27 cellular contexts compared by ENCODE assay signal in genomic region chr9:89029788-89030187, GRCh38. TPM values are rescaled to one million over a fixed set of nuclear protein-coding genes. Genes with fewer than 3 reads are reported as not detected.
DNase-seq lines count a peak whose midpoint lies in the region; ATAC-seq, FAIRE-seq and TF ChIP-seq lines count a peak whose summit lies in the region.
"Had no signal": no experiment of that assay in that cellular context is flagged by ENCODE, and none has a peak within 500 bp of the region (broad histone marks: within the 10 kb centered on the region; RNA-seq: fewer than 3 reads in every experiment).

No MANE protein-coding gene starts in this region.

- no peak overlapping the region for H3K4me3 ChIP-seq in HEK293 (ENCODE audit: low read depth, low read length)
- no peak overlapping the region for H3K4me3 ChIP-seq in kidney (ENCODE audit: low read length in 2 of 2)
- H3K4me3 ChIP-seq in small intestine (ENCODE audit: low read depth in 1 of 2, low read length in 2 of 2) = no peak overlapping the region
- H3K4me3 ChIP-seq: A549, BLaER1, GM12878 had no signal

- TF ChIP-seq CTCF in HEK293 (tag by site-specific recombination; IDR thresholded peaks at IDR 0.05) (no peak), kidney (IDR thresholded peaks at IDR 0.05; ENCODE audit: borderline replicate concordance, extremely low read depth, insufficient read depth) (no peak)

- POLR2A ChIA-PET in HEK293 (lab: Yijun Ruan, JAX) = no interaction called here

- H3K9me3 ChIP-seq in HEK293 (ENCODE audit: control insufficient read depth, insufficient read depth, low read depth, low read length) (no peaks in the 10 kb centered on the region), kidney (ENCODE audit: control insufficient read depth in 1 of 2, low read length in 2 of 2) (peaks cover 5 to 9% of the 10 kb centered on the region in 2 donors), small intestine (ENCODE audit: control insufficient read depth, low read depth) (no peaks in the 10 kb centered on the region)
- H3K9me3 ChIP-seq: BE2C had no signal

- H3K9ac ChIP-seq in kidney (ENCODE audit: low read length in 2 of 2) = no peak overlapping the region
- H3K9ac ChIP-seq: BLaER1 had no signal

- DNase-seq in kidney (no peak), small intestine (no peak), ACHN (no peak), left cardiac atrium (no peak)
- DNase-seq: 8988T; BE2C; C1 segment of cervical spinal cord; CD4-positive, alpha-beta memory T cell; CD4-positive, CD25-positive, alpha-beta regulatory T cell; CD8-positive, alpha-beta memory T cell; COR-L47; DMS 273 treated with DMSO at 0.1 percent for 48 hours; DMS153; DMS53; DMS79; DND-41; EL; GDM1 had no signal

- FAIRE-seq in kidney (lab: Jason Lieb, UNC) (peak; percentile 32), small intestine (lab: Jason Lieb, UNC) (peak; percentile 72)
- FAIRE-seq: A549, GM12878, GM12892, GM18507, GM19239 had no signal

- intact Hi-C loops in kidney (cut with DNase I) (no loop called here), left cardiac atrium (cut with DNase I) (loop anchor here in 1 of 2 donors (10.0 kb wide), 1 partner anchor 255 kb away; no protein-coding TSS in a partner anchor)

- H3K36me3 ChIP-seq in HEK293 (ENCODE audit: control insufficient read depth in 2 of 2, insufficient read depth in 1 of 2, low read length in 2 of 2) = no peaks in the 10 kb centered on the region
- no peaks in the 10 kb centered on the region for H3K36me3 ChIP-seq in kidney (ENCODE audit: control insufficient read depth in 1 of 2, insufficient read depth in 2 of 2, low read length in 2 of 2)
- H3K36me3 ChIP-seq in small intestine (ENCODE audit: control insufficient read depth in 2 of 2, insufficient read depth in 2 of 2, low read length in 2 of 2) = no peaks in the 10 kb centered on the region
- H3K36me3 ChIP-seq: BLaER1 had no signal

- no peaks in the 10 kb centered on the region for H3K27me3 ChIP-seq in small intestine (ENCODE audit: control insufficient read depth in 2 of 2, insufficient read depth in 2 of 2, low read length in 2 of 2)
- H3K27me3 ChIP-seq: BE2C, BLaER1 had no signal

- H3K27ac ChIP-seq in HEK293 (ENCODE audit: extremely low read depth, low read depth, low read length) (no peak overlapping the region), kidney (ENCODE audit: low read depth in 2 of 2, low read length in 2 of 2) (no peak overlapping the region), small intestine (ENCODE audit: low read depth in 1 of 2, low read length in 1 of 2) (no peak overlapping the region)
- H3K27ac ChIP-seq: A549, BLaER1 had no signal

- H3K4me1 ChIP-seq in HEK293 (ENCODE audit: control insufficient read depth, insufficient read depth, low read length) (no peaks in the 10 kb centered on the region), kidney (ENCODE audit: control insufficient read depth in 1 of 2, insufficient read depth in 1 of 2, low read depth in 1 of 2, low read length in 2 of 2) (no peaks in the 10 kb centered on the region), small intestine (ENCODE audit: control insufficient read depth in 2 of 2, insufficient read depth in 1 of 2, low read depth in 1 of 2, low read length in 1 of 2) (no peaks in the 10 kb centered on the region)
- H3K4me1 ChIP-seq: A549, BE2C, BLaER1 had no signal

- in situ Hi-C loops in ACHN (cut with HindIII; ENCODE audit: low pct_ligation_motif_present, low pct_unique_long_range_greater_than_20kb, low sequenced_read_pairs) = no loop called here

- ATAC-seq in left cardiac atrium (no peak), GM18868 (IDR thresholded peaks at IDR 0.05; ENCODE audit: unreplicated experiment) (no peak)
- ATAC-seq: A549, GM12878 had no signal

- CTCF ChIA-PET in HEK293 (lab: Yijun Ruan, JAX) = interaction anchor here (0.7 kb wide), 2 partner anchors 20 to 183 kb away, joined by 3 read pairs; no protein-coding TSS in a partner anchor

TF ChIP-seq in HEK293, 187 proteins besides CTCF, POLR2A, EP300 and RAD21:
- TF ChIP-seq, protein P1, sequence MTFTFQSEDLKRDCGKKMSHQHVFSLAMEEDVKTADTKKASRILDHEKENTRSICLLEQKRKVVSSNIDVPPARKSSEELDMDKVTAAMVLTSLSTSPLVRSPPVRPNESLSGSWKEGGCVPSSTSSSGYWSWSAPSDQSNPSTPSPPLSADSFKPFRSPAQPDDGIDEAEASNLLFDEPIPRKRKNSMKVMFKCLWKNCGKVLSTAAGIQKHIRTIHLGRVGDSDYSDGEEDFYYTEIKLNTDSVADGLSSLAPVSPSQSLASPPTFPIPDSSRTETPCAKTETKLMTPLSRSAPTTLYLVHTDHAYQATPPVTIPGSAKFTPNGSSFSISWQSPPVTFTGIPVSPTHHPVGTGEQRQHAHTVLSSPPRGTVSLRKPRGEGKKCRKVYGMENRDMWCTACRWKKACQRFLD (tag by site-specific recombination; IDR thresholded peaks at IDR 0.05) = no peak
- TF ChIP-seq SETDB1 (IDR thresholded peaks at IDR 0.05; ENCODE audit: insufficient read length, low read length) = peak; percentile 81

RNA-seq across cellular contexts. Expression of gene S1PR3, which starts 38.5 kb away (rescaled TPM):
- 36.4 TPM for total RNA-seq in kidney
- 12.4 TPM for polyA plus RNA-seq in kidney (ENCODE audit: insufficient read depth, low read depth, low replicate concordance)
- 1 to 10 TPM in 1 of 3 donors, under 1 TPM in 2; 0.22 to 6.1 (median 0.54) TPM for polyA plus RNA-seq in small intestine
- 10 to 100 TPM; 24.4 to 25.3 TPM for total RNA-seq in left cardiac atrium
- total RNA-seq: CD4-positive, alpha-beta memory T cell; CD4-positive, CD25-positive, alpha-beta regulatory T cell; G401 had no signal
- polyA plus RNA-seq: CD4-positive, alpha-beta memory T cell; CD8-positive, alpha-beta memory T cell had no signal
